8 cellular contexts compared by ENCODE assay signal in genomic region chr9:112348257-112348992, GRCh38. TPM values are rescaled to one million over a fixed set of nuclear protein-coding genes. Genes with fewer than 3 reads are reported as not detected.
DNase-seq lines count a peak whose midpoint lies in the region; ATAC-seq and TF ChIP-seq lines count a peak whose summit lies in the region.

No MANE protein-coding gene starts in this region.

- no peaks in the 10 kb centered on the region for H3K79me2 ChIP-seq in ACC112 (ENCODE audit: control insufficient read depth, insufficient read depth, low read length, unreplicated experiment)

- H3K4me1 Mint-ChIP-seq in activated CD4-positive, alpha-beta T cell treated with anti-CD3 and anti-CD28 coated beads, Interleukin-2, amount 10 ng/mL, durations not matched to agents 24 days and 14 days, result peaks cover 10% of the 10 kb centered on the region

- TF ChIP-seq CTCF in HFF-Myc (IDR thresholded peaks at IDR 0.05; ENCODE audit: low read depth, low read length, missing control alignments) (no peak), coronary artery (IDR thresholded peaks at IDR 0.05) (no peak), left lung (IDR thresholded peaks at IDR 0.05) (no peak)

- H2AFZ ChIP-seq in ACC112 (ENCODE audit: low read length, unreplicated experiment), result peak overlapping the region; percentile 95

- H3K9me3 ChIP-seq in left lung, result no peaks in the 10 kb centered on the region

- H3K36me3 Mint-ChIP-seq in activated CD4-positive, alpha-beta T cell treated with anti-CD3 and anti-CD28 coated beads, Interleukin-2, amount 10 ng/mL, durations not matched to agents 24 days and 14 days (ENCODE audit: low read depth), result peaks cover 4% of the 10 kb centered on the region

- no peak overlapping the region for H3K27ac ChIP-seq in ACC112 (ENCODE audit: low read depth, low read length)
- H3K27ac ChIP-seq in coronary artery, result peak overlapping the region in 1 of 2 donors; percentile 35
- H3K27ac ChIP-seq in left lung, result no peak overlapping the region

- intact Hi-C loops in activated CD4-positive, alpha-beta T cell treated with anti-CD3 and anti-CD28 coated beads, Interleukin-2, amount 10 ng/mL, durations not matched to agents 24 days and 14 days (cut with micrococcal nuclease), result no loop called here
- intact Hi-C loops in left lung (cut with DNase I), result no loop called here

- H3K4me3 Mint-ChIP-seq in activated CD4-positive, alpha-beta T cell treated with anti-CD3 and anti-CD28 coated beads, Interleukin-2, amount 10 ng/mL, durations not matched to agents 24 days and 14 days, result peak overlapping the region; percentile 84

- DNase-seq in HFF-Myc (ENCODE audit: extremely low read depth, low read depth) (no peak), coronary artery (ENCODE audit: low spot score) (peak; percentile 80), left lung (peak; percentile 90 to 95), NOMO-1 treated with DMSO at 0.1 percent for 48 hours (lab: John Stamatoyannopoulos, UW; ENCODE audit: unreplicated experiment) (no peak), SW 1271 (lab: John Stamatoyannopoulos, UW) (no peak)
- DNase-seq in activated CD4-positive, alpha-beta T cell treated with anti-CD3 and anti-CD28 coated beads, Interleukin-2, amount 10 ng/mL, durations not matched to agents 24 days and 14 days, result peak; percentile 90
- DNase-seq in stimulated activated CD4-positive, alpha-beta T cell treated with anti-CD3 and anti-CD28 coated beads, Interleukin-2, amount 100 ng/mL, for 24 hours, result peak; percentile 79 to 84

- H3K27me3 Mint-ChIP-seq in activated CD4-positive, alpha-beta T cell treated with anti-CD3 and anti-CD28 coated beads, Interleukin-2, amount 10 ng/mL, durations not matched to agents 24 days and 14 days, result peaks cover 4% of the 10 kb centered on the region

- H3K9me3 Mint-ChIP-seq in activated CD4-positive, alpha-beta T cell treated with anti-CD3 and anti-CD28 coated beads, Interleukin-2, amount 10 ng/mL, durations not matched to agents 24 days and 14 days, result peaks cover 11% of the 10 kb centered on the region

- peak overlapping the region; percentile 89 for H3K27ac Mint-ChIP-seq in activated CD4-positive, alpha-beta T cell treated with anti-CD3 and anti-CD28 coated beads, Interleukin-2, amount 10 ng/mL, durations not matched to agents 24 days and 14 days

- H3K4me3 ChIP-seq in ACC112 (ENCODE audit: low read depth, low read length), result peak overlapping the region; percentile 76
- H3K4me3 ChIP-seq in HFF-Myc (replicated peaks; ENCODE audit: low read depth, low read length), result peak overlapping the region; percentile 24
- peak overlapping the region; percentile 71 for H3K4me3 ChIP-seq in coronary artery
- H3K4me3 ChIP-seq in left lung, result peak overlapping the region; percentile 29 to 43

- ATAC-seq in left lung, result peak; percentile 88

- H3K36me3 ChIP-seq in ACC112 (ENCODE audit: insufficient read depth, low read length), result no peaks in the 10 kb centered on the region
- H3K36me3 ChIP-seq in left lung, result no peaks in the 10 kb centered on the region

- H3K4me1 ChIP-seq in ACC112 (ENCODE audit: control insufficient read depth, insufficient read depth, low read length, unreplicated experiment), result no peaks in the 10 kb centered on the region
- peaks cover 0 to 10% of the 10 kb centered on the region in 2 donors for H3K4me1 ChIP-seq in left lung

- H3K27me3 ChIP-seq in ACC112 (ENCODE audit: insufficient read depth, low read length) (no peaks in the 10 kb centered on the region), left lung (no peaks in the 10 kb centered on the region)

RNA-seq across cellular contexts. Expression of gene PTBP3, which starts 15.0 kb away (rescaled TPM):
- 94.7 and 104 TPM in 2 replicates for total RNA-seq in activated CD4-positive, alpha-beta T cell treated with anti-CD3 and anti-CD28 coated beads, Interleukin-2, amount 10 ng/mL, durations not matched to agents 24 days and 14 days
- 10 to 100 TPM; 70.9 to 97.0 TPM for total RNA-seq in left lung

RNA-seq across cellular contexts. Expression of gene HSDL2, which starts 31.5 kb away (rescaled TPM):
- 14.1 TPM in 2 replicates for total RNA-seq in activated CD4-positive, alpha-beta T cell treated with anti-CD3 and anti-CD28 coated beads, Interleukin-2, amount 10 ng/mL, durations not matched to agents 24 days and 14 days
- total RNA-seq in left lung, result 10 to 100 TPM; 40.3 to 52.8 TPM

Comparison
In these comparisons a context has a peak if more than half of its experiments do, and no peak if none do; other contexts are left out.
1. H3K4me3 ChIP-seq: peak in every context shown above with its lines; median percentile 76 in ACC112; 71 in coronary artery; 36 in left lung; 24 in HFF-Myc.
2. DNase-seq: peak in activated CD4-positive, alpha-beta T cell treated with anti-CD3 and anti-CD28 coated beads, Interleukin-2, amount 10 ng/mL, durations not matched to agents 24 days and 14 days (single experiment), coronary artery (single experiment), left lung (2 of 2) and stimulated activated CD4-positive, alpha-beta T cell treated with anti-CD3 and anti-CD28 coated beads, Interleukin-2, amount 100 ng/mL, for 24 hours (2 of 2); none in HFF-Myc (single experiment), NOMO-1 treated with DMSO at 0.1 percent for 48 hours (single experiment) and SW 1271 (0 of 2).